24 cellular contexts compared by ENCODE assay signal in the genomic region with DNA sequence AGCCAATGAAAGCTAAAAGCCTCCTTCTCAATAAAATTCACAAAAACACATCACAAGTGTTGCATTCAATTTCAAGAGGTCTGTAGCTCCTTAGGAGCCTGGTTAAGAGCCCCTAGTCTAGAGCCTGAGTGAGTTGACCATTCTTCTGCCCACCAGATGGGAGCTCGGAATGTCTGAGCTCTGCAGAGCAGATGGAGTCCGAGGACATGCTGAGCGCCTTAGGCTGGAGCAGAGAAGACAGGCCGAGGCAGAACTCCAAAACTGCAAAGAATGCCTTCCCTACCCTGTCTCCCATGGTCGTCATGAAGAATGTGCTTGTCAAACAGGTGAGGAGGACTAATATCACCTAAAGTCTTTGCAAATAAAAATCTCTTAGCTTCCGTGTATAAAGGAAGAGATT. TPM values are rescaled to one million over a fixed set of nuclear protein-coding genes. Genes with fewer than 3 reads are reported as not detected.
DNase-seq lines count a peak whose midpoint lies in the region; ATAC-seq and TF ChIP-seq lines count a peak whose summit lies in the region.
"Had no signal": no experiment of that assay in that cellular context is flagged by ENCODE, and none has a peak within 500 bp of the region (broad histone marks: within the 10 kb centered on the region; RNA-seq: fewer than 3 reads in every experiment).

No MANE protein-coding gene starts in this region.

- H3K27ac ChIP-seq in left ventricle myocardium inferior (replicated peaks) (peak overlapping the region; percentile 4), esophagus squamous epithelium (peak overlapping the region; percentile 32 to 89 (median 82)), PC-3 (ENCODE audit: low read length) (no peak overlapping the region)
- H3K27ac ChIP-seq: A549, C4-2B, colonic mucosa, pancreas, VCaP had no signal

- no peak overlapping the region for H3K4me2 ChIP-seq in PC-3 (ENCODE audit: low read length)
- H3K4me2 ChIP-seq: A549 had no signal

- H3K4me3 Mint-ChIP-seq in progenitor cell of endocrine pancreas (ENCODE audit: low read depth), result no peak overlapping the region
- H3K4me3 Mint-ChIP-seq: activated CD4-positive, alpha-beta memory T cell treated with anti-CD3 and anti-CD28 coated beads for 36 hours; activated naive CD4-positive, alpha-beta T cell treated with anti-CD3 and anti-CD28 coated beads, Interleukin-2, amount 10 ng/mL, durations not matched to agents 7 days and 5 days; activated T-cell treated with anti-CD3 and anti-CD28 coated beads, Interleukin-2, amount 50 U/mL, for 24 hours; naive thymus-derived CD4-positive, alpha-beta T cell had no signal

- H3K4me3 ChIP-seq in left ventricle myocardium inferior (no peak overlapping the region), esophagus squamous epithelium (no peak overlapping the region), PC-3 (ENCODE audit: low read length) (no peak overlapping the region)
- H3K4me3 ChIP-seq: A549, colonic mucosa, lower lobe of right lung, pancreas had no signal

- H3F3A ChIP-seq in PC-3 (ENCODE audit: low read length, unreplicated experiment), result no peaks in the 10 kb centered on the region

- peaks cover 30% of the 10 kb centered on the region for H3K36me3 Mint-ChIP-seq in progenitor cell of endocrine pancreas (ENCODE audit: insufficient read depth)

- no peaks in the 10 kb centered on the region for H3K27me3 ChIP-seq in left ventricle myocardium inferior (ENCODE audit: low read depth)
- H3K27me3 ChIP-seq in esophagus squamous epithelium, result no peaks in the 10 kb centered on the region
- H3K27me3 ChIP-seq in PC-3 (ENCODE audit: low read length), result no peaks in the 10 kb centered on the region
- H3K27me3 ChIP-seq: colonic mucosa, pancreas had no signal

- H3K4me1 ChIP-seq in left ventricle myocardium inferior (peaks cover 86% of the 10 kb centered on the region), esophagus squamous epithelium (peaks cover 13 to 76% (median 22%) of the 10 kb centered on the region in 3 donors), PC-3 (ENCODE audit: insufficient read depth, low read length) (no peaks in the 10 kb centered on the region)
- H3K4me1 ChIP-seq: A549, colonic mucosa, pancreas had no signal

- no peaks in the 10 kb centered on the region for H3K27me3 Mint-ChIP-seq in progenitor cell of endocrine pancreas
- H3K27me3 Mint-ChIP-seq: activated CD4-positive, alpha-beta memory T cell treated with anti-CD3 and anti-CD28 coated beads for 36 hours; activated naive CD4-positive, alpha-beta T cell treated with anti-CD3 and anti-CD28 coated beads, Interleukin-2, amount 10 ng/mL, durations not matched to agents 7 days and 5 days; activated T-cell treated with anti-CD3 and anti-CD28 coated beads, Interleukin-2, amount 50 U/mL, for 24 hours; naive thymus-derived CD4-positive, alpha-beta T cell had no signal

- no peak overlapping the region for H2AFZ ChIP-seq in PC-3 (ENCODE audit: low read length)

- no peak overlapping the region for H3K9ac ChIP-seq in PC-3 (ENCODE audit: low read length)

- ATAC-seq in left cardiac atrium (no peak), PC-3 (no peak)
- ATAC-seq: A549; HepG2; lower lobe of right lung; naive thymus-derived CD4-positive, alpha-beta T cell; pancreas; Right ventricle myocardium inferior had no signal

- H3K9me2 ChIP-seq in PC-3 (replicated peaks; ENCODE audit: low read length), result no peaks in the 10 kb centered on the region

- no peak for TF ChIP-seq CTCF in left ventricle myocardium inferior (IDR thresholded peaks at IDR 0.05; ENCODE audit: borderline replicate concordance)
- TF ChIP-seq CTCF in esophagus squamous epithelium (IDR thresholded peaks at IDR 0.05), result no peak
- no peak for TF ChIP-seq CTCF in progenitor cell of endocrine pancreas (IDR thresholded peaks at IDR 0.05; ENCODE audit: unreplicated experiment)
- TF ChIP-seq CTCF in GM20000 (IDR thresholded peaks at IDR 0.05; ENCODE audit: extremely low read depth, missing control alignments), result no peak
- no peak for TF ChIP-seq CTCF in PC-3 (conservative IDR thresholded peaks at IDR 0.05; ENCODE audit: low read depth, low read length)

- no peaks in the 10 kb centered on the region for H4K20me1 ChIP-seq in PC-3 (ENCODE audit: low read length)

- intact Hi-C loops in left ventricle myocardium inferior (cut with micrococcal nuclease), result no loop called here
- intact Hi-C loops in left cardiac atrium (cut with DNase I), result no loop called here
- intact Hi-C loops in esophagus squamous epithelium (cut with DNase I), result no loop called here
- intact Hi-C loops in PC-3 (cut with micrococcal nuclease), result no loop called here

- H3K27ac Mint-ChIP-seq in progenitor cell of endocrine pancreas, result peak overlapping the region; percentile 71
- H3K27ac Mint-ChIP-seq: activated CD4-positive, alpha-beta memory T cell treated with anti-CD3 and anti-CD28 coated beads for 36 hours; activated naive CD4-positive, alpha-beta T cell treated with anti-CD3 and anti-CD28 coated beads, Interleukin-2, amount 10 ng/mL, durations not matched to agents 7 days and 5 days; activated T-cell treated with anti-CD3 and anti-CD28 coated beads, Interleukin-2, amount 50 U/mL, for 24 hours; naive thymus-derived CD4-positive, alpha-beta T cell had no signal

- BruUV-seq in PC-3 (replicated peaks; lab: Mats Ljungman, UMichigan), result no TSS peak

- DNase-seq in left ventricle myocardium inferior (no peak), left cardiac atrium (no peak), esophagus squamous epithelium (lab: John Stamatoyannopoulos, UW) (no peak), progenitor cell of endocrine pancreas (ENCODE audit: low spot score, unreplicated experiment) (no peak), GM20000 (ENCODE audit: low spot score) (no peak), PC-3 (no peak), HPDE6-E6E7 (ENCODE audit: extremely low spot score) (no peak), NCI-H1694 (lab: John Stamatoyannopoulos, UW) (no peak)
- DNase-seq: activated CD4-positive, alpha-beta memory T cell treated with anti-CD3 and anti-CD28 coated beads for 36 hours; activated naive CD4-positive, alpha-beta T cell treated with anti-CD3 and anti-CD28 coated beads, Interleukin-2, amount 10 ng/mL, durations not matched to agents 7 days and 5 days; activated T-cell treated with anti-CD3 and anti-CD28 coated beads, Interleukin-2, amount 50 U/mL, for 24 hours; colonic mucosa; DMS153; lower lobe of right lung; naive thymus-derived CD4-positive, alpha-beta T cell; pancreas; stimulated activated CD4-positive, alpha-beta T cell treated with anti-CD3 and anti-CD28 coated beads, Interleukin-4, amount 100 ng/mL, for 24 hours had no signal

- H3K4me1 Mint-ChIP-seq in progenitor cell of endocrine pancreas (ENCODE audit: low read depth), result peaks cover 16% of the 10 kb centered on the region
- H3K4me1 Mint-ChIP-seq: activated naive CD4-positive, alpha-beta T cell treated with anti-CD3 and anti-CD28 coated beads, Interleukin-2, amount 10 ng/mL, durations not matched to agents 7 days and 5 days had no signal

- peaks cover under 1% of the 10 kb centered on the region; the same call in 1 of the 2 replicates for H3K79me2 ChIP-seq in PC-3 (ENCODE audit: low read length)

- POLR2A ChIA-PET in PC-3 (lab: Charles Lee; ENCODE audit: unreplicated experiment), result no interaction called here

- no peaks in the 10 kb centered on the region for H3K9me3 Mint-ChIP-seq in progenitor cell of endocrine pancreas (ENCODE audit: low read depth)
- H3K9me3 Mint-ChIP-seq: activated CD4-positive, alpha-beta memory T cell treated with anti-CD3 and anti-CD28 coated beads for 36 hours; activated naive CD4-positive, alpha-beta T cell treated with anti-CD3 and anti-CD28 coated beads, Interleukin-2, amount 10 ng/mL, durations not matched to agents 7 days and 5 days; activated T-cell treated with anti-CD3 and anti-CD28 coated beads, Interleukin-2, amount 50 U/mL, for 24 hours; naive thymus-derived CD4-positive, alpha-beta T cell had no signal

- H3K36me3 ChIP-seq in left ventricle myocardium inferior (peaks cover 81% of the 10 kb centered on the region), esophagus squamous epithelium (peaks cover 11 to 86% (median 15%) of the 10 kb centered on the region in 3 donors), PC-3 (ENCODE audit: low read depth, low read length) (peaks cover 66% of the 10 kb centered on the region)

- H3K9me3 ChIP-seq in left ventricle myocardium inferior (replicated peaks), result no peaks in the 10 kb centered on the region
- H3K9me3 ChIP-seq in esophagus squamous epithelium, result no peaks in the 10 kb centered on the region
- H3K9me3 ChIP-seq in PC-3 (ENCODE audit: low read length), result no peaks in the 10 kb centered on the region
- H3K9me3 ChIP-seq: A549, colonic mucosa, lower lobe of right lung, pancreas had no signal

- no peak for TF ChIP-seq POLR2A in esophagus squamous epithelium (IDR thresholded peaks at IDR 0.05)

- CTCF ChIA-PET in PC-3 (lab: Charles Lee), result interaction anchor here (0.6 kb wide), 1 partner anchor 1439 kb away, joined by 3 read pairs; no protein-coding TSS in a partner anchor

- 61 to 79% methylated on average over 6 of the region's 6 CpGs for WGBS in esophagus squamous epithelium, 2 donors

RNA-seq across cellular contexts. Expression of gene CIPC, which starts 11.6 kb away (rescaled TPM):
- total RNA-seq in left ventricle myocardium inferior (70.3 TPM), left cardiac atrium (10 to 100 TPM; 56.2 to 57.6 TPM), esophagus squamous epithelium (10 to 100 TPM; 17.1 to 38.3 (median 32.6) TPM), progenitor cell of endocrine pancreas (25.2 and 25.6 TPM in 2 replicates), PC-3 (2014; rRNA removed) (26.0 and 26.6 TPM in 2 replicates)

RNA-seq across cellular contexts. Expression of gene ZDHHC22, which starts 31.9 kb away (rescaled TPM):
- not detected for total RNA-seq in left ventricle myocardium inferior
- not detected for total RNA-seq in left cardiac atrium
- not detected for total RNA-seq in esophagus squamous epithelium
- 0.13 and 0.14 TPM in 2 replicates for total RNA-seq in progenitor cell of endocrine pancreas
- total RNA-seq in PC-3 (2014; rRNA removed), result 0.15 and 0.81 TPM in 2 replicates
- total RNA-seq: activated CD4-positive, alpha-beta memory T cell treated with anti-CD3 and anti-CD28 coated beads for 36 hours; HepG2; lower lobe of right lung; naive thymus-derived CD4-positive, alpha-beta T cell; Right ventricle myocardium inferior; subcutaneous adipose tissue; T-helper 1 cell treated with Interleukin-12 subunit alpha and Interleukin-12 subunit beta and Interleukin-4 antibody, amounts not matched to agents 30 ng/mL and 1 ng/mL, for 36 hours had no signal
